8 cellular contexts compared by ENCODE assay signal in genomic region chr11:65425105-65425970, GRCh38. TPM values are rescaled to one million over a fixed set of nuclear protein-coding genes. Genes with fewer than 3 reads are reported as not detected.
DNase-seq lines count a peak whose midpoint lies in the region; ATAC-seq and TF ChIP-seq lines count a peak whose summit lies in the region.

No MANE protein-coding gene starts in this region.

- intact Hi-C loops in PC-9 (cut with micrococcal nuclease; ENCODE audit: unreplicated experiment) (no loop called here), aorta (cut with DNase I) (no loop called here)

- no peak overlapping the region for H3K23ac ChIP-seq in trophoblast cell (ENCODE audit: low read length)

- peak; percentile 17 to 29 for ATAC-seq in activated T-cell treated with anti-CD3 and anti-CD28 coated beads, Interleukin-2, amount 50 U/mL, for 72 hours (replicated peaks in 1 of 2)
- no peak for ATAC-seq in aorta (ENCODE audit: low FRiP score)

- H3K4me1 ChIP-seq in PC-9 (replicated peaks; ENCODE audit: insufficient read depth) (peaks cover 49% of the 10 kb centered on the region), trophoblast cell (ENCODE audit: control insufficient read depth in 1 of 2, insufficient read depth in 2 of 2, low read length in 2 of 2) (peaks cover 35 to 51% of the 10 kb centered on the region in 2 experiments), aorta (ENCODE audit: control insufficient read depth in 1 of 2, insufficient read depth in 2 of 2, low read length in 2 of 2) (no peaks in the 10 kb centered on the region)

- H3K18ac ChIP-seq in trophoblast cell (ENCODE audit: low read length), result no peak overlapping the region

- H3K27ac ChIP-seq in PC-9 (peak overlapping the region; percentile 100), trophoblast cell (ENCODE audit: low read depth, low read length) (peak overlapping the region; percentile 54), aorta (ENCODE audit: low read depth in 1 of 2, low read length in 2 of 2) (peak overlapping the region; percentile 33 to 82)

- no peak overlapping the region for H2BK12ac ChIP-seq in trophoblast cell (ENCODE audit: low read length)

- CTCF ChIA-PET in PC-9 (lab: Charles Lee), result no interaction called here

- DNase-seq in PC-9 (peak; percentile 35 to 77), fibroblast of pulmonary artery (ENCODE audit: low read depth) (peak; percentile 84), trophoblast cell (peak; percentile 75 to 77), aorta (peak in 1 of 2 donors; percentile 52), COLO668 (lab: John Stamatoyannopoulos, UW; ENCODE audit: unreplicated experiment) (no peak), cortex of kidney (lab: John Stamatoyannopoulos, UW) (no peak)
- peak; percentile 86 to 88 for DNase-seq in activated T-cell treated with anti-CD3 and anti-CD28 coated beads, Interleukin-2, amount 50 U/mL, for 72 hours

- peak overlapping the region; percentile 88 to 99 for H3K4me3 Mint-ChIP-seq in activated T-cell treated with anti-CD3 and anti-CD28 coated beads, Interleukin-2, amount 50 U/mL, for 72 hours

- H3K4ac ChIP-seq in trophoblast cell (ENCODE audit: low read depth, low read length), result peak overlapping the region; percentile 53

- POLR2A ChIA-PET in PC-9 (lab: Charles Lee; ENCODE audit: unreplicated experiment), result interaction anchor here (0.6 to 0.9 kb wide), 3 partner anchors 80 to 486 kb away, joined by 4 to 6 read pairs (median 6); no protein-coding TSS in a partner anchor

- peaks cover 58 to 63% of the 10 kb centered on the region in 2 donors for H3K36me3 Mint-ChIP-seq in activated T-cell treated with anti-CD3 and anti-CD28 coated beads, Interleukin-2, amount 50 U/mL, for 72 hours (ENCODE audit: insufficient read depth in 2 of 2)

- H3K4me3 ChIP-seq in GM12875 (ENCODE audit: low read depth, low read length) (peak overlapping the region; percentile 94), PC-9 (peak overlapping the region; percentile 90), fibroblast of pulmonary artery (replicated peaks; ENCODE audit: low read depth, low read length) (peak overlapping the region; percentile 96), trophoblast cell (ENCODE audit: low read depth, low read length) (peak overlapping the region; percentile 56), aorta (ENCODE audit: low read length in 2 of 2) (peak overlapping the region; percentile 83 to 97)

- peaks cover 69% of the 10 kb centered on the region for H3K4me1 Mint-ChIP-seq in activated T-cell treated with anti-CD3 and anti-CD28 coated beads, Interleukin-2, amount 50 U/mL, for 72 hours (ENCODE audit: low read depth)

- H3K4me2 ChIP-seq in PC-9 (peak overlapping the region; percentile 99), trophoblast cell (ENCODE audit: low read length) (peak overlapping the region; percentile 81)

- TSS peak; percentile 0 for BruUV-seq in PC-9 (replicated peaks; lab: Mats Ljungman, UMichigan)

- H3K9me3 ChIP-seq in PC-9 (ENCODE audit: insufficient read depth, low read depth), result no peaks in the 10 kb centered on the region
- no peaks in the 10 kb centered on the region for H3K9me3 ChIP-seq in trophoblast cell (ENCODE audit: insufficient read depth, low read depth, low read length)
- no peaks in the 10 kb centered on the region for H3K9me3 ChIP-seq in aorta (ENCODE audit: control insufficient read depth, low read length)

- H2BK120ac ChIP-seq in trophoblast cell (ENCODE audit: insufficient read depth, low read length, poor library complexity), result no peak overlapping the region

- H3F3A ChIP-seq in PC-9 (ENCODE audit: insufficient read depth, low read depth), result peaks cover 84% of the 10 kb centered on the region

- H3K36me3 ChIP-seq in PC-9 (ENCODE audit: low read depth), result peaks cover 56% of the 10 kb centered on the region
- H3K36me3 ChIP-seq in trophoblast cell (ENCODE audit: control insufficient read depth in 1 of 2, insufficient read depth in 2 of 2, low read length in 2 of 2), result peaks cover 5 to 9% of the 10 kb centered on the region in 2 experiments
- H3K36me3 ChIP-seq in aorta (ENCODE audit: control insufficient read depth in 1 of 2, insufficient read depth in 2 of 2, low read length in 1 of 2), result peaks cover 0 to 4% of the 10 kb centered on the region in 2 donors

- H3K27ac Mint-ChIP-seq in activated T-cell treated with anti-CD3 and anti-CD28 coated beads, Interleukin-2, amount 50 U/mL, for 72 hours, result peak overlapping the region; percentile 100

- H3K27me3 Mint-ChIP-seq in activated T-cell treated with anti-CD3 and anti-CD28 coated beads, Interleukin-2, amount 50 U/mL, for 72 hours (ENCODE audit: low read depth), result no peaks in the 10 kb centered on the region

- peaks cover 89% of the 10 kb centered on the region for H3K79me2 ChIP-seq in PC-9 (ENCODE audit: low read depth)
- H3K79me2 ChIP-seq in trophoblast cell (ENCODE audit: control insufficient read depth, insufficient read depth, low read length, poor library complexity), result peaks cover 46% of the 10 kb centered on the region

- no peak overlapping the region for H4K8ac ChIP-seq in trophoblast cell (ENCODE audit: low read depth, low read length)

- no peaks in the 10 kb centered on the region for H3K27me3 ChIP-seq in PC-9 (ENCODE audit: insufficient read depth, low read depth)
- no peaks in the 10 kb centered on the region for H3K27me3 ChIP-seq in trophoblast cell (ENCODE audit: insufficient read depth, low read length)
- H3K27me3 ChIP-seq in aorta (ENCODE audit: control insufficient read depth in 1 of 2, insufficient read depth in 2 of 2, low read length in 1 of 2), result peaks cover 0 to 1% of the 10 kb centered on the region in 2 donors

- no peak overlapping the region for H4K12ac ChIP-seq in trophoblast cell (ENCODE audit: low read depth, low read length)

- H4K20me1 ChIP-seq in PC-9 (ENCODE audit: insufficient read depth), result peaks cover 76% of the 10 kb centered on the region

- H3K9me3 Mint-ChIP-seq in activated T-cell treated with anti-CD3 and anti-CD28 coated beads, Interleukin-2, amount 50 U/mL, for 72 hours, result peaks cover 0 to 2% of the 10 kb centered on the region in 2 donors

- no peak overlapping the region for H2BK5ac ChIP-seq in trophoblast cell (ENCODE audit: low read depth, low read length, poor library complexity)

- H2AK5ac ChIP-seq in trophoblast cell (ENCODE audit: low read length), result no peak overlapping the region

- H3K9me2 ChIP-seq in PC-9 (ENCODE audit: insufficient read depth), result no peaks in the 10 kb centered on the region

- H3K79me1 ChIP-seq in trophoblast cell (ENCODE audit: low read length), result peaks cover 31% of the 10 kb centered on the region

- no CpG with 5 or more reads among the region's 9 CpGs for WGBS in trophoblast cell (ENCODE audit: extremely low coverage, insufficient coverage, insufficient read length)
- WGBS in aorta, 2 donors, result 0 to 1% methylated on average over 9 of the region's 9 CpGs

- no peak for TF ChIP-seq CTCF in GM12875 (IDR thresholded peaks at IDR 0.05; ENCODE audit: borderline replicate concordance, insufficient read depth, low read depth, low read length)
- peak; percentile 21; the same call in 1 of the 2 replicates for TF ChIP-seq CTCF in PC-9 (conservative IDR thresholded peaks at IDR 0.05)
- TF ChIP-seq CTCF in fibroblast of pulmonary artery (IDR thresholded peaks at IDR 0.05; ENCODE audit: low read length, missing control alignments), result no peak

- no peak overlapping the region for H3K14ac ChIP-seq in trophoblast cell (ENCODE audit: low read length)

- H2AFZ ChIP-seq in PC-9, result no peak overlapping the region
- no peak overlapping the region for H2AFZ ChIP-seq in trophoblast cell (ENCODE audit: insufficient read depth, low read length, poor library complexity)

- H4K91ac ChIP-seq in trophoblast cell (ENCODE audit: low read depth, low read length), result no peak overlapping the region

- H3K9ac ChIP-seq in trophoblast cell (ENCODE audit: low read length), result peak overlapping the region; percentile 29

RNA-seq across cellular contexts. Expression of gene NEAT1, which starts 2.7 kb away (rescaled TPM):
- total RNA-seq in PC-9 (2021), result 825 and 938 TPM in 2 replicates
- total RNA-seq in activated T-cell treated with anti-CD3 and anti-CD28 coated beads, Interleukin-2, amount 50 U/mL, for 72 hours, result 1,000 to 10,000 TPM in 1 of 2 donors, 100 to 1,000 TPM in 1; 678 to 1,151 TPM
- polyA plus RNA-seq in trophoblast cell (2013), result 11.1 and 12.7 TPM in 2 replicates
- 1,000 to 10,000 TPM; 1,566 to 1,734 TPM for total RNA-seq in aorta
- polyA plus RNA-seq in aorta, result 1,000 to 10,000 TPM in 1 of 2 donors, 100 to 1,000 TPM in 1; 239 to 1,307 TPM

RNA-seq across cellular contexts. Expression of gene FRMD8, which starts 38.9 kb away (rescaled TPM):
- total RNA-seq in PC-9 (2021) (32.4 and 48.9 TPM in 2 replicates), aorta (10 to 100 TPM; 27.8 to 39.5 TPM)
- total RNA-seq in activated T-cell treated with anti-CD3 and anti-CD28 coated beads, Interleukin-2, amount 50 U/mL, for 72 hours, result 10 to 100 TPM; 43.5 to 47.2 TPM
- polyA plus RNA-seq in trophoblast cell (2013), result 21.2 and 22.9 TPM in 2 replicates
- 10 to 100 TPM; 16.8 to 19.2 TPM for polyA plus RNA-seq in aorta

RNA-seq across cellular contexts. Expression of gene SLC25A45, which starts 42.9 kb away (rescaled TPM):
- total RNA-seq in PC-9 (2021) (9.5 and 9.8 TPM in 2 replicates), aorta (10 to 100 TPM in 1 of 2 donors, 1 to 10 TPM in 1; 9.1 to 16.0 TPM)
- total RNA-seq in activated T-cell treated with anti-CD3 and anti-CD28 coated beads, Interleukin-2, amount 50 U/mL, for 72 hours, result 10 to 100 TPM; 16.4 to 18.8 TPM
- 0.93 and 1.1 TPM in 2 replicates for polyA plus RNA-seq in trophoblast cell (2013)
- polyA plus RNA-seq in aorta, result 10 to 100 TPM in 1 of 2 donors, 1 to 10 TPM in 1; 5.6 to 10.7 TPM

Comparison
In these comparisons a context has a peak if more than half of its experiments do, and no peak if none do; other contexts are left out.
1. DNase-seq: peak in PC-9 (2 of 2), activated T-cell treated with anti-CD3 and anti-CD28 coated beads, Interleukin-2, amount 50 U/mL, for 72 hours (2 of 2), fibroblast of pulmonary artery (single experiment) and trophoblast cell (2 of 2); none in COLO668 (single experiment) and cortex of kidney (single experiment).
2. Peak in every context shown above with its lines, with median percentiles within 50 percentile points of each other: H3K4me3 ChIP-seq and H3K27ac ChIP-seq.